Comparison of ENCODE assay signal across 1 cellular context in the genomic region with DNA sequence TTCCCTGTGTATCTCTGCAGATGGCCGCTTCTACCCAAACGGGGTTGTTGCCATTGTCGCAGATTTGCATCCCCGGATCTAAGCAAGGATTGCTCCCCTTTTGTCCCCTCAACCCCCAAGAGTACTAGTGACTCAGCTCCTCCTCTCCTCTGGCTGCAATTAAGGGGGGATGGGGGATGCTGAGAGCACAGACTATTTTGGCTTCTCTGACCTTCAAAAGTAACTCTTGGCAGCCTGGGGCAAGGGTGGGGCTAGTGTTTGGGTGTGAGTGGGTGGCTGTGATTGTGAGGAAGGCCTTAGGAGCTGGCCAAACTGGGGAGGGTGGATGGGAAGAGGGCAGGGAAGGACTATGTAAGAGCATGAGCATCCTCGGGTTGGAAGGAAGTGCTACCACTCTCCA.
TF ChIP-seq lines count a peak whose summit lies in the region.

No MANE protein-coding gene starts in this region.

TF ChIP-seq in H1, 55 proteins besides CTCF, POLR2A, EP300 and RAD21:
- TF ChIP-seq CEBPB (IDR thresholded peaks at IDR 0.05; ENCODE audit: low read depth, low read length) (no peak), HDAC2 (IDR thresholded peaks at IDR 0.05; ENCODE audit: borderline replicate concordance in 1 of 2, low read depth in 2 of 2, low read length in 2 of 2) (no peak), SP4 (IDR thresholded peaks at IDR 0.05; ENCODE audit: low read length) (no peak), RBBP5 (IDR thresholded peaks at IDR 0.05; ENCODE audit: borderline replicate concordance, low read depth, low read length) (no peak), CREB1 (IDR thresholded peaks at IDR 0.05) (no peak), JUND (IDR thresholded peaks at IDR 0.05; ENCODE audit: low read length) (no peak), PHF8 (conservative IDR thresholded peaks at IDR 0.05; ENCODE audit: low read depth, low read length) (no peak), NANOG (IDR thresholded peaks at IDR 0.05; ENCODE audit: insufficient read depth, low read depth, low read length, poor library complexity, severe bottlenecking) (no peak), SRF (IDR thresholded peaks at IDR 0.05; ENCODE audit: low read depth, low read length) (no peak), JUN (IDR thresholded peaks at IDR 0.05; ENCODE audit: low read depth, low read length) (no peak), EGR1 (IDR thresholded peaks at IDR 0.05; ENCODE audit: borderline replicate concordance, low read depth, low read length) (no peak), RNF2 (IDR thresholded peaks at IDR 0.05; ENCODE audit: borderline replicate concordance, low read depth, low read length, missing control alignments, poor library complexity, severe bottlenecking) (no peak), NRF1 (IDR thresholded peaks at IDR 0.05; ENCODE audit: low read depth, low read length) (no peak), RXRA (IDR thresholded peaks at IDR 0.05; ENCODE audit: insufficient read depth, low read depth, low read length) (no peak)
- TF ChIP-seq, protein P1, sequence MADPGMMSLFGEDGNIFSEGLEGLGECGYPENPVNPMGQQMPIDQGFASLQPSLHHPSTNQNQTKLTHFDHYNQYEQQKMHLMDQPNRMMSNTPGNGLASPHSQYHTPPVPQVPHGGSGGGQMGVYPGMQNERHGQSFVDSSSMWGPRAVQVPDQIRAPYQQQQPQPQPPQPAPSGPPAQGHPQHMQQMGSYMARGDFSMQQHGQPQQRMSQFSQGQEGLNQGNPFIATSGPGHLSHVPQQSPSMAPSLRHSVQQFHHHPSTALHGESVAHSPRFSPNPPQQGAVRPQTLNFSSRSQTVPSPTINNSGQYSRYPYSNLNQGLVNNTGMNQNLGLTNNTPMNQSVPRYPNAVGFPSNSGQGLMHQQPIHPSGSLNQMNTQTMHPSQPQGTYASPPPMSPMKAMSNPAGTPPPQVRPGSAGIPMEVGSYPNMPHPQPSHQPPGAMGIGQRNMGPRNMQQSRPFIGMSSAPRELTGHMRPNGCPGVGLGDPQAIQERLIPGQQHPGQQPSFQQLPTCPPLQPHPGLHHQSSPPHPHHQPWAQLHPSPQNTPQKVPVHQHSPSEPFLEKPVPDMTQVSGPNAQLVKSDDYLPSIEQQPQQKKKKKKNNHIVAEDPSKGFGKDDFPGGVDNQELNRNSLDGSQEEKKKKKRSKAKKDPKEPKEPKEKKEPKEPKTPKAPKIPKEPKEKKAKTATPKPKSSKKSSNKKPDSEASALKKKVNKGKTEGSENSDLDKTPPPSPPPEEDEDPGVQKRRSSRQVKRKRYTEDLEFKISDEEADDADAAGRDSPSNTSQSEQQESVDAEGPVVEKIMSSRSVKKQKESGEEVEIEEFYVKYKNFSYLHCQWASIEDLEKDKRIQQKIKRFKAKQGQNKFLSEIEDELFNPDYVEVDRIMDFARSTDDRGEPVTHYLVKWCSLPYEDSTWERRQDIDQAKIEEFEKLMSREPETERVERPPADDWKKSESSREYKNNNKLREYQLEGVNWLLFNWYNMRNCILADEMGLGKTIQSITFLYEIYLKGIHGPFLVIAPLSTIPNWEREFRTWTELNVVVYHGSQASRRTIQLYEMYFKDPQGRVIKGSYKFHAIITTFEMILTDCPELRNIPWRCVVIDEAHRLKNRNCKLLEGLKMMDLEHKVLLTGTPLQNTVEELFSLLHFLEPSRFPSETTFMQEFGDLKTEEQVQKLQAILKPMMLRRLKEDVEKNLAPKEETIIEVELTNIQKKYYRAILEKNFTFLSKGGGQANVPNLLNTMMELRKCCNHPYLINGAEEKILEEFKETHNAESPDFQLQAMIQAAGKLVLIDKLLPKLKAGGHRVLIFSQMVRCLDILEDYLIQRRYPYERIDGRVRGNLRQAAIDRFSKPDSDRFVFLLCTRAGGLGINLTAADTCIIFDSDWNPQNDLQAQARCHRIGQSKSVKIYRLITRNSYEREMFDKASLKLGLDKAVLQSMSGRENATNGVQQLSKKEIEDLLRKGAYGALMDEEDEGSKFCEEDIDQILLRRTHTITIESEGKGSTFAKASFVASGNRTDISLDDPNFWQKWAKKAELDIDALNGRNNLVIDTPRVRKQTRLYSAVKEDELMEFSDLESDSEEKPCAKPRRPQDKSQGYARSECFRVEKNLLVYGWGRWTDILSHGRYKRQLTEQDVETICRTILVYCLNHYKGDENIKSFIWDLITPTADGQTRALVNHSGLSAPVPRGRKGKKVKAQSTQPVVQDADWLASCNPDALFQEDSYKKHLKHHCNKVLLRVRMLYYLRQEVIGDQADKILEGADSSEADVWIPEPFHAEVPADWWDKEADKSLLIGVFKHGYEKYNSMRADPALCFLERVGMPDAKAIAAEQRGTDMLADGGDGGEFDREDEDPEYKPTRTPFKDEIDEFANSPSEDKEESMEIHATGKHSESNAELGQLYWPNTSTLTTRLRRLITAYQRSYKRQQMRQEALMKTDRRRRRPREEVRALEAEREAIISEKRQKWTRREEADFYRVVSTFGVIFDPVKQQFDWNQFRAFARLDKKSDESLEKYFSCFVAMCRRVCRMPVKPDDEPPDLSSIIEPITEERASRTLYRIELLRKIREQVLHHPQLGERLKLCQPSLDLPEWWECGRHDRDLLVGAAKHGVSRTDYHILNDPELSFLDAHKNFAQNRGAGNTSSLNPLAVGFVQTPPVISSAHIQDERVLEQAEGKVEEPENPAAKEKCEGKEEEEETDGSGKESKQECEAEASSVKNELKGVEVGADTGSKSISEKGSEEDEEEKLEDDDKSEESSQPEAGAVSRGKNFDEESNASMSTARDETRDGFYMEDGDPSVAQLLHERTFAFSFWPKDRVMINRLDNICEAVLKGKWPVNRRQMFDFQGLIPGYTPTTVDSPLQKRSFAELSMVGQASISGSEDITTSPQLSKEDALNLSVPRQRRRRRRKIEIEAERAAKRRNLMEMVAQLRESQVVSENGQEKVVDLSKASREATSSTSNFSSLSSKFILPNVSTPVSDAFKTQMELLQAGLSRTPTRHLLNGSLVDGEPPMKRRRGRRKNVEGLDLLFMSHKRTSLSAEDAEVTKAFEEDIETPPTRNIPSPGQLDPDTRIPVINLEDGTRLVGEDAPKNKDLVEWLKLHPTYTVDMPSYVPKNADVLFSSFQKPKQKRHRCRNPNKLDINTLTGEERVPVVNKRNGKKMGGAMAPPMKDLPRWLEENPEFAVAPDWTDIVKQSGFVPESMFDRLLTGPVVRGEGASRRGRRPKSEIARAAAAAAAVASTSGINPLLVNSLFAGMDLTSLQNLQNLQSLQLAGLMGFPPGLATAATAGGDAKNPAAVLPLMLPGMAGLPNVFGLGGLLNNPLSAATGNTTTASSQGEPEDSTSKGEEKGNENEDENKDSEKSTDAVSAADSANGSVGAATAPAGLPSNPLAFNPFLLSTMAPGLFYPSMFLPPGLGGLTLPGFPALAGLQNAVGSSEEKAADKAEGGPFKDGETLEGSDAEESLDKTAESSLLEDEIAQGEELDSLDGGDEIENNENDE (IDR thresholded peaks at IDR 0.05; ENCODE audit: insufficient replicate concordance, low read length): no peak
- TF ChIP-seq, protein P2, sequence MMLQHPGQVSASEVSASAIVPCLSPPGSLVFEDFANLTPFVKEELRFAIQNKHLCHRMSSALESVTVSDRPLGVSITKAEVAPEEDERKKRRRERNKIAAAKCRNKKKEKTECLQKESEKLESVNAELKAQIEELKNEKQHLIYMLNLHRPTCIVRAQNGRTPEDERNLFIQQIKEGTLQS (IDR thresholded peaks at IDR 0.05; ENCODE audit: insufficient read depth, low read depth, low read length): no peak
- TF ChIP-seq, protein P3, sequence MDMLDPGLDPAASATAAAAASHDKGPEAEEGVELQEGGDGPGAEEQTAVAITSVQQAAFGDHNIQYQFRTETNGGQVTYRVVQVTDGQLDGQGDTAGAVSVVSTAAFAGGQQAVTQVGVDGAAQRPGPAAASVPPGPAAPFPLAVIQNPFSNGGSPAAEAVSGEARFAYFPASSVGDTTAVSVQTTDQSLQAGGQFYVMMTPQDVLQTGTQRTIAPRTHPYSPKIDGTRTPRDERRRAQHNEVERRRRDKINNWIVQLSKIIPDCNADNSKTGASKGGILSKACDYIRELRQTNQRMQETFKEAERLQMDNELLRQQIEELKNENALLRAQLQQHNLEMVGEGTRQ (IDR thresholded peaks at IDR 0.05; ENCODE audit: low read length): no peak
